Comparison of ENCODE assay signal across 14 cellular contexts in the genomic region with DNA sequence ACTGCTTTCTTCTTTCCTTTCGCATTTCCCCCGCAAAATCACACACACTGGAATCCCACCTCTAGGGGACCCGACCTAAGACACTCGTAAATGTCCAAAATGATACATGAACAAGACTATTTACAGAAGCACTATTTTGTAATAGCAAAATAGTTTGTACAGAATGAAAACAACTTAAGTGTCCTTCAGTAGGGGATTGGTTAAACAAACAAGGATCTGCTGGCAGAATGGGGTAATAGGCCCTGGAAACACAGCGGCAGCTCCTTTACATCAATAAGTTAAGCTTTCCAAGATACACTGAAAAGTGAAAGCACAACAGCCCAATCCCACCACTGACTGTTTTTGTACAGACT. TPM values are rescaled to one million over a fixed set of nuclear protein-coding genes. Genes with fewer than 3 reads are reported as not detected.
A peak's percentile ranks its signal among the peaks of the same experiment; 100 is the strongest.
DNase-seq lines count a peak whose midpoint lies in the region; ATAC-seq, FAIRE-seq and TF ChIP-seq lines count a peak whose summit lies in the region.
"Had no signal": no experiment of that assay in that cellular context is flagged by ENCODE, and none has a peak within 500 bp of the region (broad histone marks: within the 10 kb centered on the region; RNA-seq: fewer than 3 reads in every experiment).

No MANE protein-coding gene starts in this region.

- H3K9ac ChIP-seq in HepG2 (ENCODE audit: insufficient read depth, low read depth, low read length) = no peak overlapping the region

- POLR2A ChIA-PET in HepG2 (lab: Yijun Ruan, JAX) = no interaction called here

- no peaks in the 10 kb centered on the region for H3K36me3 ChIP-seq in HepG2 (replicated peaks in 1 of 2; ENCODE audit: control insufficient read depth in 1 of 2, insufficient read depth in 2 of 2, low read length in 2 of 2)
- no peaks in the 10 kb centered on the region for H3K36me3 ChIP-seq in right lobe of liver
- H3K36me3 ChIP-seq in brain microvascular endothelial cell (replicated peaks) = no peaks in the 10 kb centered on the region
- no peaks in the 10 kb centered on the region for H3K36me3 ChIP-seq in lower lobe of right lung

- 2% methylated on average over 5 of the region's 5 CpGs for WGBS in HepG2 (ENCODE audit: low lambda C conversion rate)
- WGBS in right lobe of liver (ENCODE audit: insufficient coverage, low coverage, low lambda C conversion rate, missing lambda C conversion rate) = 71% methylated on average over 5 of the region's 5 CpGs

- ATAC-seq in HepG2 (peak; percentile 35), right lobe of liver (no peak), lower lobe of right lung (peak; percentile 74 to 84), GM21515 (IDR thresholded peaks at IDR 0.05; ENCODE audit: unreplicated experiment) (no peak)

- in situ Hi-C loops in HepG2 (cut with HindIII; ENCODE audit: extremely low pct_ligation_motif_present, low pct_unique_long_range_greater_than_20kb) (no loop called here), brain microvascular endothelial cell (cut with HindIII; ENCODE audit: low pct_ligation_motif_present, low sequenced_read_pairs) (no loop called here)

- H3K4me1 ChIP-seq in HepG2 (ENCODE audit: insufficient read depth, low read length) (peaks cover 15% of the 10 kb centered on the region), right lobe of liver (no peaks in the 10 kb centered on the region), lower lobe of right lung (peaks cover 29% of the 10 kb centered on the region)

- H2AFZ ChIP-seq in HepG2 (ENCODE audit: low read length) = no peak overlapping the region

- DNase-seq in HepG2 (ENCODE audit: low spot score) (no peak), right lobe of liver (no peak), brain microvascular endothelial cell (peak; percentile 48), lower lobe of right lung (no peak), islet precursor cell (no peak), D341Med (ENCODE audit: low spot score) (no peak), NCI-H69 (lab: John Stamatoyannopoulos, UW) (no peak)
- DNase-seq: activated CD4-positive, alpha-beta T cell treated with anti-CD3 and anti-CD28 coated beads, Interleukin-2, amount 10 ng/mL, durations not matched to agents 24 days and 14 days; AML-193; glutamatergic neuron; NCI-H1092 treated with DMSO at 0.1 percent for 48 hours; testis had no signal

- intact Hi-C loops in HepG2 (cut with micrococcal nuclease; ENCODE audit: unreplicated experiment) = no loop called here
- intact Hi-C loops in right lobe of liver (cut with DNase I) = no loop called here
- intact Hi-C loops in lower lobe of right lung (cut with DNase I) = no loop called here

- H4K20me1 ChIP-seq in HepG2 (ENCODE audit: insufficient read depth, low read length) = no peaks in the 10 kb centered on the region

- TF ChIP-seq CTCF in HepG2 (CRISPR knock-in tag; IDR thresholded peaks at IDR 0.05) (no peak), right lobe of liver (IDR thresholded peaks at IDR 0.05) (no peak), brain microvascular endothelial cell (IDR thresholded peaks at IDR 0.05; ENCODE audit: low read depth, low read length, missing control alignments) (peak; percentile 6), lower lobe of right lung (IDR thresholded peaks at IDR 0.05) (no peak)

- no peak for TF ChIP-seq RAD21 in HepG2 (CRISPR knock-in tag; IDR thresholded peaks at IDR 0.05)

- H3K79me2 ChIP-seq in HepG2 (ENCODE audit: insufficient read depth, low read length) = no peaks in the 10 kb centered on the region

- TF ChIP-seq EP300 in HepG2 (IDR thresholded peaks at IDR 0.05; ENCODE audit: low read depth in 2 of 2, low read length in 2 of 2) (no peak), HepG2 (CRISPR knock-in tag; IDR thresholded peaks at IDR 0.05; ENCODE audit: borderline replicate concordance) (no peak)

- H3K27me3 ChIP-seq in HepG2 (ENCODE audit: control insufficient read depth in 1 of 2, insufficient read depth in 2 of 2, low read length in 2 of 2) (peaks cover 0 to 27% of the 10 kb centered on the region in 2 experiments; a peak in 2 of 5 replicates), right lobe of liver (no peaks in the 10 kb centered on the region), brain microvascular endothelial cell (replicated peaks) (no peaks in the 10 kb centered on the region), lower lobe of right lung (ENCODE audit: low read depth) (no peaks in the 10 kb centered on the region)
- H3K27me3 ChIP-seq: testis had no signal

- H3K9me3 ChIP-seq in HepG2 (ENCODE audit: low read length) = no peaks in the 10 kb centered on the region
- no peaks in the 10 kb centered on the region for H3K9me3 ChIP-seq in right lobe of liver
- no peaks in the 10 kb centered on the region for H3K9me3 ChIP-seq in lower lobe of right lung
- H3K9me3 ChIP-seq: testis had no signal

- H3K27ac ChIP-seq in HepG2 (ENCODE audit: extremely low read length, insufficient read depth, low read length) = no peak overlapping the region
- H3K27ac ChIP-seq in right lobe of liver = no peak overlapping the region
- H3K27ac ChIP-seq in brain microvascular endothelial cell = peak overlapping the region; percentile 75
- peak overlapping the region; percentile 66 for H3K27ac ChIP-seq in lower lobe of right lung
- H3K27ac ChIP-seq: testis had no signal

- CTCF ChIA-PET in HepG2 (lab: Yijun Ruan, JAX; ENCODE audit: low intra/inter-chr PET ratio, low total read pairs) = no interaction called here

- peak; percentile 32 for FAIRE-seq in HepG2 (lab: Jason Lieb, UNC)
- FAIRE-seq: colon had no signal

- peak overlapping the region; percentile 55 for H3K4me2 ChIP-seq in HepG2 (ENCODE audit: low read depth, low read length)

- BruUV-seq in HepG2 (replicated peaks; lab: Mats Ljungman, UMichigan) = no TSS peak

- no peak overlapping the region for H3K4me3 ChIP-seq in HepG2 (replicated peaks in 1 of 3; ENCODE audit: insufficient read depth in 1 of 3, low read depth in 2 of 3, low read length in 3 of 3)
- no peak overlapping the region for H3K4me3 ChIP-seq in right lobe of liver
- H3K4me3 ChIP-seq in brain microvascular endothelial cell (ENCODE audit: low read depth, low read length) = no peak overlapping the region
- H3K4me3 ChIP-seq in lower lobe of right lung = peak overlapping the region; percentile 0
- H3K4me3 ChIP-seq: testis had no signal

- TF ChIP-seq POLR2A in HepG2 (IDR thresholded peaks at IDR 0.05; ENCODE audit: insufficient read depth in 1 of 2, low read depth in 2 of 2, low read length in 2 of 2) = no peak
- no peak for TF ChIP-seq POLR2A in right lobe of liver (IDR thresholded peaks at IDR 0.05)

TF ChIP-seq in HepG2, 621 proteins besides CTCF, POLR2A, EP300 and RAD21:
- no peak for TF ChIP-seq ZNF20 (CRISPR knock-in tag; IDR thresholded peaks at IDR 0.05)
- 0 out of 2 replicates have a peak, but pooled peaks have one; percentile 2 for TF ChIP-seq NFYB (CRISPR knock-in tag; IDR thresholded peaks at IDR 0.05)

RNA-seq across cellular contexts. Expression of gene LTBP2, which starts 48.8 kb away (rescaled TPM):
- total RNA-seq in HepG2 (2016; rRNA removed; fragmentation: Illumina TruSeq; extraction: Trizol) (0.18 and 0.20 TPM in 2 replicates), right lobe of liver (1 to 10 TPM in 3 of 6 experiments, under 1 TPM in 3; 0.46 to 3.5 (median 1.7) TPM), lower lobe of right lung (39.5 TPM)
- 0.09 TPM in 1 of 2 replicates, not detected in the other for total RNA-seq in HepG2 (2016; cell fraction: cytosol; rRNA removed; fragmentation: Illumina TruSeq; extraction: Trizol; ENCODE audit: low read depth)
- total RNA-seq in HepG2 (2016; cell fraction: insoluble cytoplasmic fraction; rRNA removed; fragmentation: Illumina TruSeq; extraction: Trizol) = 0.10 and 0.41 TPM in 2 replicates
- 0.06 TPM in 1 of 2 replicates, not detected in the other for total RNA-seq in HepG2 (2016; cell fraction: membrane; rRNA removed; fragmentation: Illumina TruSeq; extraction: Trizol)
- 0.28 and 0.84 TPM in 2 replicates for total RNA-seq in HepG2 (2016; cell fraction: nucleus; rRNA removed; fragmentation: Illumina TruSeq; extraction: Trizol)
- 0.41 and 0.46 TPM in 2 replicates for polyA plus RNA-seq in HepG2 (2011; rRNA removed)
- polyA plus RNA-seq in HepG2 (2011; cell fraction: cytosol; rRNA removed) = 0.32 and 0.35 TPM in 2 replicates
- 1.4 and 1.5 TPM in 2 replicates for polyA plus RNA-seq in HepG2 (2011; cell fraction: nucleus; rRNA removed)
- 0.27 and 0.68 TPM in 2 replicates for polyA plus RNA-seq in HepG2 (2012)
- 0.06 TPM in 1 of 2 replicates, not detected in the other for polyA plus RNA-seq in HepG2 (2016; cell fraction: cytosol; fragmentation: Illumina TruSeq; extraction: Trizol; ENCODE audit: low read depth)
- 0.12 and 0.17 TPM in 2 replicates for polyA plus RNA-seq in HepG2 (2016; cell fraction: insoluble cytoplasmic fraction; fragmentation: Illumina TruSeq; extraction: Trizol; ENCODE audit: low read depth)
- 0.07 and 0.09 TPM in 2 replicates for polyA plus RNA-seq in HepG2 (2016; cell fraction: membrane; fragmentation: Illumina TruSeq; extraction: Trizol; ENCODE audit: low read depth)
- polyA plus RNA-seq in HepG2 (2016; cell fraction: nucleus; fragmentation: Illumina TruSeq; extraction: Trizol; ENCODE audit: insufficient read depth, low read depth) = 0.64 and 0.72 TPM in 2 replicates
- 0.44 and 1.1 TPM in 2 replicates for polyA minus RNA-seq in HepG2 (2011; rRNA and poly(A)+ RNA removed; ENCODE audit: low replicate concordance)
- 0.35 and 0.89 TPM in 2 replicates for polyA minus RNA-seq in HepG2 (2011; cell fraction: cytosol; rRNA and poly(A)+ RNA removed)
- 0.52 and 0.99 TPM in 2 replicates for polyA minus RNA-seq in HepG2 (2011; cell fraction: nucleus; rRNA and poly(A)+ RNA removed)

Comparison
In these comparisons a context has a peak if more than half of its experiments do, and no peak if none do; other contexts are left out.
1. ATAC-seq: peak in HepG2 (single experiment) and lower lobe of right lung (2 of 2); none in right lobe of liver (0 of 4) and GM21515 (single experiment).
2. H3K27ac ChIP-seq: peak in brain microvascular endothelial cell (single experiment) and lower lobe of right lung (single experiment); none in HepG2 (single experiment) and right lobe of liver (0 of 3).